In genomic region chr3:37770336-37770735, GRCh38 we compare ENCODE assay signal across 28 cellular contexts.
DNase-seq lines count a peak whose midpoint lies in the region; ATAC-seq, FAIRE-seq and TF ChIP-seq lines count a peak whose summit lies in the region.
"Had no signal": no experiment of that assay in that cellular context is flagged by ENCODE, and none has a peak within 500 bp of the region (broad histone marks: within the 10 kb centered on the region; RNA-seq: fewer than 3 reads in every experiment).

No MANE protein-coding gene starts in this region.

- TF ChIP-seq CTCF in heart left ventricle (IDR thresholded peaks at IDR 0.05) (no peak), thyroid gland (IDR thresholded peaks at IDR 0.05) (no peak)

- DNase-seq in heart left ventricle, result peak in 1 of 5 donors; percentile 31
- DNase-seq in Right ventricle myocardium superior, result no peak
- no peak for DNase-seq in activated naive CD8-positive, alpha-beta T cell treated with anti-CD3 and anti-CD28 coated beads, Interleukin-2, amount 50 U/mL, for 24 hours
- DNase-seq in right cardiac atrium, result no peak
- DNase-seq in thyroid gland, result peak; percentile 52 to 70
- no peak for DNase-seq in activated naive CD4-positive, alpha-beta T cell (lab: John Stamatoyannopoulos, UW)
- no peak for DNase-seq in H54 (ENCODE audit: insufficient read length, low spot score)
- DNase-seq: activated B cell treated with CpG ODN at 0.5 μM for 24 hours; activated CD4-positive, alpha-beta memory T cell treated with anti-CD3 and anti-CD28 coated beads for 36 hours; activated gamma-delta T cell; anterior cingulate cortex; Caco-2; foreskin keratinocyte; GM23248; Karpas-422; NCI-H1048; NCI-H1930; stimulated activated CD4-positive, alpha-beta T cell treated with anti-CD3 and anti-CD28 coated beads, Interleukin-4, amount 100 ng/mL, for 24 hours; stimulated activated naive CD4-positive, alpha-beta T cell treated with Interleukin-2 at 50 U/mL for 16 hours; upper lobe of left lung had no signal

- H3K27me3 ChIP-seq in heart left ventricle, result no peaks in the 10 kb centered on the region
- no peaks in the 10 kb centered on the region for H3K27me3 ChIP-seq in right cardiac atrium (ENCODE audit: control insufficient read depth, insufficient read depth)
- H3K27me3 ChIP-seq in thyroid gland, result no peaks in the 10 kb centered on the region
- H3K27me3 ChIP-seq: BLaER1, neutrophil, upper lobe of left lung had no signal

- H3K9me3 ChIP-seq in heart left ventricle (no peaks in the 10 kb centered on the region), right cardiac atrium (ENCODE audit: control insufficient read depth, low read length) (no peaks in the 10 kb centered on the region), thyroid gland (no peaks in the 10 kb centered on the region)
- H3K9me3 ChIP-seq: BLaER1, Caco-2, neutrophil, SJSA1, upper lobe of left lung had no signal

- ATAC-seq in heart left ventricle, result peak in 2 of 4 donors; percentile 8 to 43
- no peak for ATAC-seq in Right ventricle myocardium superior (ENCODE audit: poor library complexity)
- ATAC-seq in activated naive CD8-positive, alpha-beta T cell treated with anti-CD3 and anti-CD28 coated beads, Interleukin-2, amount 50 U/mL, for 24 hours, result peak; percentile 30
- ATAC-seq in right cardiac atrium, result peak in 1 of 2 donors; percentile 42
- no peak for ATAC-seq in GM21786 (IDR thresholded peaks at IDR 0.05; ENCODE audit: unreplicated experiment)
- ATAC-seq: foreskin keratinocyte, Panc1 had no signal

- no peak overlapping the region for H3K27ac Mint-ChIP-seq in activated naive CD8-positive, alpha-beta T cell treated with anti-CD3 and anti-CD28 coated beads, Interleukin-2, amount 50 U/mL, for 24 hours
- H3K27ac Mint-ChIP-seq: activated B cell treated with CpG ODN at 0.5 μM for 24 hours; activated CD4-positive, alpha-beta memory T cell treated with anti-CD3 and anti-CD28 coated beads for 36 hours; T-helper 1 cell treated with Interleukin-12 subunit alpha and Interleukin-12 subunit beta and Interleukin-4 antibody, amounts not matched to agents 30 μg/mL and 1 μg/mL, for 36 hours had no signal

- no peaks in the 10 kb centered on the region for H3K36me3 ChIP-seq in heart left ventricle
- H3K36me3 ChIP-seq in thyroid gland, result no peaks in the 10 kb centered on the region
- H3K36me3 ChIP-seq: BLaER1, SJSA1, upper lobe of left lung had no signal

- peaks cover 6% of the 10 kb centered on the region for H3K27me3 Mint-ChIP-seq in activated naive CD8-positive, alpha-beta T cell treated with anti-CD3 and anti-CD28 coated beads, Interleukin-2, amount 50 U/mL, for 24 hours
- H3K27me3 Mint-ChIP-seq: activated B cell treated with CpG ODN at 0.5 μM for 24 hours had no signal

- H3K4me1 Mint-ChIP-seq in activated naive CD8-positive, alpha-beta T cell treated with anti-CD3 and anti-CD28 coated beads, Interleukin-2, amount 50 U/mL, for 24 hours, result no peaks in the 10 kb centered on the region
- H3K4me1 Mint-ChIP-seq: activated B cell treated with CpG ODN at 0.5 μM for 24 hours; central memory CD8-positive, alpha-beta T cell had no signal

- no peak overlapping the region for H3K4me3 ChIP-seq in heart left ventricle
- H3K4me3 ChIP-seq in right cardiac atrium (ENCODE audit: low read length), result no peak overlapping the region
- no peak overlapping the region for H3K4me3 ChIP-seq in thyroid gland (replicated peaks in 1 of 3)
- H3K4me3 ChIP-seq: BLaER1, GM23248, SJSA1, upper lobe of left lung had no signal

- peaks cover 10 to 88% (median 72%) of the 10 kb centered on the region in 12 donors for H3K4me1 ChIP-seq in heart left ventricle
- H3K4me1 ChIP-seq in right cardiac atrium (ENCODE audit: control insufficient read depth, insufficient read depth, low read length), result peaks cover 36% of the 10 kb centered on the region
- H3K4me1 ChIP-seq in thyroid gland, result peaks cover 53 to 66% of the 10 kb centered on the region in 2 donors
- H3K4me1 ChIP-seq: BLaER1, foreskin keratinocyte had no signal

- TF ChIP-seq POLR2A in heart left ventricle (IDR thresholded peaks at IDR 0.05) (no peak), thyroid gland (IDR thresholded peaks at IDR 0.05) (no peak), H54 (IDR thresholded peaks at IDR 0.05; ENCODE audit: low read depth, low read length) (no peak)

- intact Hi-C loops in heart left ventricle (cut with DNase I) (loop anchor here in 1 of 10 donors (10.0 kb wide), 1 partner anchor 236 kb away; no protein-coding TSS in a partner anchor), Right ventricle myocardium superior (cut with DNase I) (no loop called here), right cardiac atrium (cut with DNase I) (no loop called here), thyroid gland (cut with DNase I) (no loop called here)

- no peaks in the 10 kb centered on the region for H3K36me3 Mint-ChIP-seq in activated naive CD8-positive, alpha-beta T cell treated with anti-CD3 and anti-CD28 coated beads, Interleukin-2, amount 50 U/mL, for 24 hours (ENCODE audit: low read depth)
- H3K36me3 Mint-ChIP-seq: activated CD4-positive, alpha-beta memory T cell treated with anti-CD3 and anti-CD28 coated beads for 36 hours had no signal

- H3K9me3 Mint-ChIP-seq in activated naive CD8-positive, alpha-beta T cell treated with anti-CD3 and anti-CD28 coated beads, Interleukin-2, amount 50 U/mL, for 24 hours, result no peaks in the 10 kb centered on the region
- H3K9me3 Mint-ChIP-seq: activated B cell treated with CpG ODN at 0.5 μM for 24 hours; activated CD4-positive, alpha-beta memory T cell treated with anti-CD3 and anti-CD28 coated beads for 36 hours; central memory CD8-positive, alpha-beta T cell; T-helper 1 cell treated with Interleukin-12 subunit alpha and Interleukin-12 subunit beta and Interleukin-4 antibody, amounts not matched to agents 30 μg/mL and 1 μg/mL, for 36 hours had no signal

- no peak overlapping the region for H3K4me3 Mint-ChIP-seq in activated naive CD8-positive, alpha-beta T cell treated with anti-CD3 and anti-CD28 coated beads, Interleukin-2, amount 50 U/mL, for 24 hours
- H3K4me3 Mint-ChIP-seq: activated B cell treated with CpG ODN at 0.5 μM for 24 hours; activated CD4-positive, alpha-beta memory T cell treated with anti-CD3 and anti-CD28 coated beads for 36 hours; central memory CD8-positive, alpha-beta T cell; T-helper 1 cell treated with Interleukin-12 subunit alpha and Interleukin-12 subunit beta and Interleukin-4 antibody, amounts not matched to agents 30 μg/mL and 1 μg/mL, for 36 hours had no signal

- H3K27ac ChIP-seq in heart left ventricle (peak overlapping the region; percentile 75 to 97 (median 92)), right cardiac atrium (ENCODE audit: low read length) (peak overlapping the region; percentile 94), thyroid gland (peak overlapping the region; percentile 74 to 88 (median 76))
- H3K27ac ChIP-seq: BLaER1, foreskin keratinocyte, GM23248, neutrophil, SJSA1 had no signal

- FAIRE-seq in H54 (lab: Jason Lieb, UNC), result no peak
- FAIRE-seq: keratinocyte had no signal

- WGBS in heart left ventricle, 4 donors, result 15 to 24% (median 19%) methylated on average over 2 of the region's 2 CpGs
- 47% methylated on average over 2 of the region's 2 CpGs for WGBS in right cardiac atrium
- WGBS in thyroid gland, 2 donors, result 15 to 35% methylated on average over 2 of the region's 2 CpGs

Comparison
In these comparisons a context has a peak if more than half of its experiments do, and no peak if none do; other contexts are left out.
1. DNase-seq: peak in thyroid gland (2 of 2); none in Right ventricle myocardium superior (single experiment), activated naive CD8-positive, alpha-beta T cell treated with anti-CD3 and anti-CD28 coated beads, Interleukin-2, amount 50 U/mL, for 24 hours (single experiment), right cardiac atrium (0 of 3), activated naive CD4-positive, alpha-beta T cell (0 of 4) and H54 (single experiment).
2. Peak in every context shown above with its lines, with median percentiles within 50 percentile points of each other: H3K27ac ChIP-seq.